29 cellular contexts compared by ENCODE assay signal in genomic region chr16:48788475-48788874, GRCh38.
"Had no signal": no experiment of that assay in that cellular context is flagged by ENCODE, and none has a peak within 500 bp of the region (broad histone marks: within the 10 kb centered on the region; RNA-seq: fewer than 3 reads in every experiment).

No MANE protein-coding gene starts in this region.

- H3K27me3 ChIP-seq: colonic mucosa, esophagus muscularis mucosa, esophagus squamous epithelium, foreskin keratinocyte, gastrocnemius medialis, gastroesophageal sphincter had no signal

- ATAC-seq: effector memory CD8-positive, alpha-beta T cell; esophagus mucosa; foreskin keratinocyte; gastrocnemius medialis; gastroesophageal sphincter; heart left ventricle; heart right ventricle had no signal

- H3K27ac ChIP-seq: colonic mucosa, coronary artery, dorsolateral prefrontal cortex, epithelial cell of prostate, esophagus muscularis mucosa, esophagus squamous epithelium, foreskin keratinocyte, gastrocnemius medialis, gastroesophageal sphincter, heart left ventricle, heart right ventricle had no signal

- H3K27ac Mint-ChIP-seq: dendritic cell treated with granulocyte-macrophage colony-stimulating factor and Interleukin-4, amounts not matched to agents 40 ng/mL and 50 ng/mL, for 4 days; effector memory CD8-positive, alpha-beta T cell; endodermal cell had no signal

- H3K4me3 ChIP-seq: colonic mucosa, coronary artery, dorsolateral prefrontal cortex, esophagus muscularis mucosa, esophagus squamous epithelium, gastrocnemius medialis, gastroesophageal sphincter, heart left ventricle, heart right ventricle had no signal

- H3K4me3 Mint-ChIP-seq: dendritic cell treated with granulocyte-macrophage colony-stimulating factor and Interleukin-4, amounts not matched to agents 40 ng/mL and 50 ng/mL, for 4 days; effector memory CD8-positive, alpha-beta T cell; endodermal cell had no signal

- FAIRE-seq: colon, endometrium, endothelial cell of umbilical vein, frontal cortex had no signal

- H3K4me1 ChIP-seq: colonic mucosa, esophagus muscularis mucosa, esophagus squamous epithelium, foreskin keratinocyte, gastrocnemius medialis, gastroesophageal sphincter, heart left ventricle, heart right ventricle had no signal

- H3K9me3 Mint-ChIP-seq: dendritic cell treated with granulocyte-macrophage colony-stimulating factor and Interleukin-4, amounts not matched to agents 40 ng/mL and 50 ng/mL, for 4 days had no signal

- H3K9me3 ChIP-seq: colonic mucosa, esophagus squamous epithelium, gastrocnemius medialis had no signal

- H3K36me3 ChIP-seq: colonic mucosa, esophagus muscularis mucosa, esophagus squamous epithelium, gastrocnemius medialis, gastroesophageal sphincter, heart left ventricle, heart right ventricle had no signal

- H3K27me3 Mint-ChIP-seq: dendritic cell treated with granulocyte-macrophage colony-stimulating factor and Interleukin-4, amounts not matched to agents 40 ng/mL and 50 ng/mL, for 4 days had no signal

- DNase-seq: colonic mucosa; cortex of kidney; dermis blood vessel endothelial cell; dorsolateral prefrontal cortex; effector CD4-positive, alpha-beta T cell; effector CD8-positive, alpha-beta T cell; effector memory CD4-positive, alpha-beta T cell; effector memory CD8-positive, alpha-beta T cell; endodermal cell; erythroblast; esophagus squamous epithelium; foreskin fibroblast; foreskin keratinocyte; foreskin melanocyte; gastrocnemius medialis; glutamatergic neuron; head of caudate nucleus; heart left ventricle; heart right ventricle had no signal
